In genomic region chr17:73650147-73650546, GRCh38 we compare ENCODE assay signal across 9 cellular contexts. TPM values are rescaled to one million over a fixed set of nuclear protein-coding genes. Genes with fewer than 3 reads are reported as not detected.
A peak's percentile ranks its signal among the peaks of the same experiment; 100 is the strongest.
DNase-seq lines count a peak whose midpoint lies in the region; ATAC-seq, FAIRE-seq and TF ChIP-seq lines count a peak whose summit lies in the region.
"Had no signal": no experiment of that assay in that cellular context is flagged by ENCODE, and none has a peak within 500 bp of the region (broad histone marks: within the 10 kb centered on the region; RNA-seq: fewer than 3 reads in every experiment).

No MANE protein-coding gene starts in this region.

- H3K9me3 ChIP-seq in astrocyte (ENCODE audit: insufficient read depth, low read depth, low read length) (peaks cover 4% of the 10 kb centered on the region), lung (ENCODE audit: control insufficient read depth in 2 of 2, insufficient read depth in 1 of 2, low read length in 1 of 2) (peaks cover 7 to 11% of the 10 kb centered on the region in 2 donors), tibial artery (peaks cover 0 to 8% (median 6%) of the 10 kb centered on the region in 3 donors)
- H3K9me3 ChIP-seq: adrenal gland had no signal

- H3K36me3 ChIP-seq in astrocyte (ENCODE audit: insufficient read depth, low read length) (no peaks in the 10 kb centered on the region), lung (ENCODE audit: control insufficient read depth in 2 of 2, insufficient read depth in 2 of 2, low read length in 2 of 2) (no peaks in the 10 kb centered on the region), tibial artery (no peaks in the 10 kb centered on the region)
- H3K36me3 ChIP-seq: adrenal gland had no signal

- H3K36me3 Mint-ChIP-seq in astrocyte (ENCODE audit: low read depth, unreplicated experiment): no peaks in the 10 kb centered on the region

- H3K4me1 ChIP-seq in astrocyte (ENCODE audit: insufficient read depth, low read length) (no peaks in the 10 kb centered on the region), lung (ENCODE audit: control insufficient read depth in 2 of 2, insufficient read depth in 2 of 2, low read length in 2 of 2) (no peaks in the 10 kb centered on the region), tibial artery (peaks cover 0 to 7% (median 5%) of the 10 kb centered on the region in 4 donors)

- no peak overlapping the region for H3K4me2 ChIP-seq in astrocyte (ENCODE audit: low read length)

- WGBS in lung, 2 donors: 43 to 53% methylated on average over 2 of the region's 2 CpGs

- intact Hi-C loops in sciatic nerve (cut with DNase I): no loop called here
- intact Hi-C loops in tibial artery (cut with DNase I; ENCODE audit: low total_unique reads): no loop called here

- no peak overlapping the region for H3K4me3 Mint-ChIP-seq in astrocyte (ENCODE audit: unreplicated experiment)

- no peak overlapping the region for H2AFZ ChIP-seq in astrocyte (ENCODE audit: low read depth, low read length)

- no peaks in the 10 kb centered on the region for H4K20me1 ChIP-seq in astrocyte (ENCODE audit: insufficient read depth, low read length)

- peaks cover 1% of the 10 kb centered on the region for H3K4me1 Mint-ChIP-seq in astrocyte (ENCODE audit: low read depth, unreplicated experiment)

- DNase-seq in ELF-1 (ENCODE audit: low read depth, low spot score) (peak; percentile 56), NCI-H2081 (lab: John Stamatoyannopoulos, UW) (peak; percentile 48 to 67), astrocyte (ENCODE audit: low read depth) (no peak), lung (ENCODE audit: low spot score) (peak; percentile 10), sciatic nerve (ENCODE audit: low spot score) (no peak), tibial artery (no peak), UCSD-AML1 (lab: John Stamatoyannopoulos, UW; ENCODE audit: unreplicated experiment) (no peak)
- DNase-seq in activated T-cell treated with anti-CD3 and anti-CD28 coated beads, Interleukin-2, amount 50 U/mL, for 1 hour: no peak

- H3K9ac ChIP-seq in astrocyte (ENCODE audit: low read length): no peak overlapping the region

- peak; percentile 10 for TF ChIP-seq CTCF in astrocyte (IDR thresholded peaks at IDR 0.05; ENCODE audit: insufficient read depth, low read depth, low read length)
- no peak for TF ChIP-seq CTCF in lung (IDR thresholded peaks at IDR 0.05; ENCODE audit: control extremely low read depth, extremely low read depth)
- no peak for TF ChIP-seq CTCF in tibial artery (IDR thresholded peaks at IDR 0.05)

- no peak overlapping the region for H3K27ac Mint-ChIP-seq in astrocyte (ENCODE audit: unreplicated experiment)

- H3K79me2 ChIP-seq in astrocyte (ENCODE audit: insufficient read depth, low read length): no peaks in the 10 kb centered on the region

- no peak for ATAC-seq in lung (ENCODE audit: insufficient read depth, low FRiP score)
- no peak for ATAC-seq in sciatic nerve

- FAIRE-seq in astrocyte (lab: Jason Lieb, UNC): no peak

- no peak overlapping the region for H3K27ac ChIP-seq in astrocyte (ENCODE audit: low read depth, low read length)
- no peak overlapping the region for H3K27ac ChIP-seq in lung (ENCODE audit: low read depth in 1 of 2, low read length in 1 of 2)
- no peak overlapping the region for H3K27ac ChIP-seq in tibial artery
- H3K27ac ChIP-seq: adrenal gland had no signal

- H3K9me3 Mint-ChIP-seq in astrocyte (ENCODE audit: unreplicated experiment): peaks cover 10% of the 10 kb centered on the region

- peaks cover 57% of the 10 kb centered on the region for H3K27me3 Mint-ChIP-seq in astrocyte (ENCODE audit: low read depth, unreplicated experiment)

- H3K4me3 ChIP-seq in astrocyte (ENCODE audit: insufficient read depth, low read depth, low read length) (no peak overlapping the region), lung (no peak overlapping the region), tibial artery (no peak overlapping the region)
- H3K4me3 ChIP-seq: adrenal gland had no signal

- H3K27me3 ChIP-seq in astrocyte (ENCODE audit: insufficient read depth, low read length): peaks cover 19% of the 10 kb centered on the region
- H3K27me3 ChIP-seq in lung (ENCODE audit: control insufficient read depth, insufficient read depth): no peaks in the 10 kb centered on the region
- H3K27me3 ChIP-seq in tibial artery: peaks cover 0 to 57% of the 10 kb centered on the region in 2 donors
- H3K27me3 ChIP-seq: adrenal gland had no signal

RNA-seq across cellular contexts. Expression of gene SDK2, which starts 5.9 kb away (rescaled TPM):
- total RNA-seq in astrocyte (11.2 and 12.4 TPM in 2 replicates), lung (10 to 100 TPM in 1 of 2 donors, 1 to 10 TPM in 1; 7.2 to 41.7 TPM), sciatic nerve (10.8 TPM)
- polyA plus RNA-seq in lung: 1 to 10 TPM in 1 of 2 donors, under 1 TPM in 1; 0.91 to 1.5 TPM

Comparison
In these comparisons a context has a peak if more than half of its experiments do, and no peak if none do; other contexts are left out.
1. DNase-seq: peak in ELF-1 (single experiment), NCI-H2081 (2 of 2) and lung (single experiment); none in astrocyte (single experiment), sciatic nerve (single experiment), tibial artery (0 of 2), activated T-cell treated with anti-CD3 and anti-CD28 coated beads, Interleukin-2, amount 50 U/mL, for 1 hour (single experiment) and UCSD-AML1 (single experiment).